15 cellular contexts compared by ENCODE assay signal in the genomic region with DNA sequence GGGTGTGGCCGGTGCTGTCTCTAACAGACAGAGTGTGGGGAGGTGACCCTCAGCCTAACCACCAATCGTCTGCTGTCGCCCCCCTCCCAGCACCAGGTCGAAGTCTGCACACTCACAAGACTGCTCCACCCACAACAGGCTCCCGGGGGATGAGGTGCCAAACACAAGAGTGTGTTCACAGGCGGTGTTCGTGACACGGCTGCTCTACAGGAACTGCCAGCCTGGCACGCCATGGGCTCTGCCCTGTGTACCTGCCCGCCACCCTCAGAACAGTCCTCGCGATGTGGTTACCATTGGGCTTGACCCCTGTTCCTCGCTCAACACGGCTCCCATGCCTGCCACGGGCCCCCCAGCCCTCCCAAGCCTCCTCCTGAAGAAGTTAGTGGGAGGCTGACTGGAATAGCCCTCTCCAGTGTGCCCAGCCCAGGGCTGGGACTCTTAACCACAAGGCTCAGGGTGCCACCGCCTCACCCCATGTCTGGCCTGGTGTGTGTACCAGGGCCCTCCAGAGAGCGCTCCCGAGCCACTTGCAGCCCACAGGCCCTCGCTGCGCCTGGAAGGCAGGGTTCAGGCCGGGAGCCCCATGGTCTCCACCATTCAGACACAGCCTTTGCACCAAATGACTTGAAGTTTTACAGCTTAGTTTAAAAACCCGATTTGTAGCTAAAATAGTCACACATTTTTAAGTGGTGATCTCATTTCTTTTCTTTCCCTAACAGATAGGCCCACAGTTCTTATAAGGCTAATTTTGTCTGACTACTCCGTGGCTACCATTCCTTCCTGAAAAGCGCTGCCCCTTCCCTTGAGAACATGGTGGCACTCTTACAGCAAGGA.
DNase-seq lines count a peak whose midpoint lies in the region; ATAC-seq and TF ChIP-seq lines count a peak whose summit lies in the region.
"Had no signal": no experiment of that assay in that cellular context is flagged by ENCODE, and none has a peak within 500 bp of the region (broad histone marks: within the 10 kb centered on the region; RNA-seq: fewer than 3 reads in every experiment).

No MANE protein-coding gene starts in this region.

- POLR2A ChIA-PET in WTC11 (lab: Charles Lee): no interaction called here

- no peak overlapping the region for H3K4me3 Mint-ChIP-seq in WTC11

- 61 to 64% methylated on average over 24 of the region's 24 CpGs for WGBS in aorta, 2 donors

- H3K27me3 ChIP-seq in aorta (ENCODE audit: control insufficient read depth in 1 of 2, insufficient read depth in 2 of 2, low read length in 1 of 2): no peaks in the 10 kb centered on the region
- H3K27me3 ChIP-seq: ascending aorta, left lung, spleen had no signal

- H3K27me3 Mint-ChIP-seq in WTC11 (ENCODE audit: low read depth): no peaks in the 10 kb centered on the region

- no peaks in the 10 kb centered on the region for H3K36me3 ChIP-seq in aorta (ENCODE audit: control insufficient read depth in 1 of 2, insufficient read depth in 2 of 2, low read length in 1 of 2)

- CTCF ChIA-PET in WTC11 (lab: Charles Lee): interaction anchor here (0.7 to 1.5 kb wide), 4 partner anchors 9 to 334 kb away, joined by 3 to 5 read pairs (median 3); a partner anchor contains a TSS

- H3K9me3 Mint-ChIP-seq in WTC11: peaks cover 6% of the 10 kb centered on the region

- H3K4me3 ChIP-seq in aorta (ENCODE audit: low read length in 2 of 2): no peak overlapping the region
- H3K4me3 ChIP-seq: ascending aorta, left lung, spleen had no signal

- TF ChIP-seq CTCF in WTC11 (IDR thresholded peaks at IDR 0.05): no peak

- no peaks in the 10 kb centered on the region for H3K4me1 ChIP-seq in aorta (ENCODE audit: control insufficient read depth in 1 of 2, insufficient read depth in 2 of 2, low read length in 2 of 2)
- H3K4me1 ChIP-seq: left lung, spleen had no signal

- no peak overlapping the region for H3K27ac Mint-ChIP-seq in WTC11

- peaks cover 4% of the 10 kb centered on the region; the same call in 1 of the 2 replicates for H3K4me1 Mint-ChIP-seq in WTC11

- H3K27ac ChIP-seq in aorta (ENCODE audit: low read depth in 1 of 2, low read length in 2 of 2): peak overlapping the region in 1 of 2 donors; percentile 4
- H3K27ac ChIP-seq: ascending aorta, left lung, spleen had no signal

- intact Hi-C loops in Right ventricle myocardium inferior (cut with DNase I): no loop called here
- intact Hi-C loops in left ventricle myocardium superior (cut with micrococcal nuclease): no loop called here
- intact Hi-C loops in aorta (cut with DNase I): no loop called here

- no peaks in the 10 kb centered on the region for H3K9me3 ChIP-seq in aorta (ENCODE audit: control insufficient read depth, low read length)
- H3K9me3 ChIP-seq: ascending aorta, left lung, spleen had no signal

- DNase-seq in Right ventricle myocardium inferior (ENCODE audit: missing footprints) (peak; percentile 64), left ventricle myocardium superior (no peak), WTC11 (ENCODE audit: low spot score) (peak; percentile 63), iris pigment epithelial cell (ENCODE audit: low read depth) (peak; percentile 5), aorta (peak in 1 of 2 donors; percentile 32), NOMO-1 (lab: John Stamatoyannopoulos, UW; ENCODE audit: unreplicated experiment in 2 of 2) (no peak)
- DNase-seq in activated effector memory CD4-positive, alpha-beta T cell treated with Interleukin-2 at 50 U/mL for 16 hours: no peak
- DNase-seq: DMS79; effector memory CD4-positive, alpha-beta T cell; NCI-H510A; trophoblast cell had no signal

- ATAC-seq in Right ventricle myocardium inferior (no peak), left ventricle myocardium superior (no peak), WTC11 (peak; percentile 87), aorta (ENCODE audit: low FRiP score) (peak; percentile 15), GM21390 (IDR thresholded peaks at IDR 0.05; ENCODE audit: unreplicated experiment) (no peak)
- ATAC-seq: left lung had no signal

- peaks cover under 1% of the 10 kb centered on the region; the same call in 1 of the 2 replicates for H3K36me3 Mint-ChIP-seq in WTC11

TF ChIP-seq in WTC11, 78 proteins besides CTCF, POLR2A, EP300 and RAD21:
- no peak for TF ChIP-seq GRHL2 (CRISPR knock-in tag; IDR thresholded peaks at IDR 0.05; ENCODE audit: insufficient replicate concordance, severe bottlenecking)
- TF ChIP-seq NR1H2 (CRISPR knock-in tag; IDR thresholded peaks at IDR 0.05): no peak
- no peak for TF ChIP-seq MYBL2 (CRISPR knock-in tag; IDR thresholded peaks at IDR 0.05)
- TF ChIP-seq, protein P1, sequence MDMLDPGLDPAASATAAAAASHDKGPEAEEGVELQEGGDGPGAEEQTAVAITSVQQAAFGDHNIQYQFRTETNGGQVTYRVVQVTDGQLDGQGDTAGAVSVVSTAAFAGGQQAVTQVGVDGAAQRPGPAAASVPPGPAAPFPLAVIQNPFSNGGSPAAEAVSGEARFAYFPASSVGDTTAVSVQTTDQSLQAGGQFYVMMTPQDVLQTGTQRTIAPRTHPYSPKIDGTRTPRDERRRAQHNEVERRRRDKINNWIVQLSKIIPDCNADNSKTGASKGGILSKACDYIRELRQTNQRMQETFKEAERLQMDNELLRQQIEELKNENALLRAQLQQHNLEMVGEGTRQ (CRISPR knock-in tag; IDR thresholded peaks at IDR 0.05): no peak
- TF ChIP-seq, protein P2, sequence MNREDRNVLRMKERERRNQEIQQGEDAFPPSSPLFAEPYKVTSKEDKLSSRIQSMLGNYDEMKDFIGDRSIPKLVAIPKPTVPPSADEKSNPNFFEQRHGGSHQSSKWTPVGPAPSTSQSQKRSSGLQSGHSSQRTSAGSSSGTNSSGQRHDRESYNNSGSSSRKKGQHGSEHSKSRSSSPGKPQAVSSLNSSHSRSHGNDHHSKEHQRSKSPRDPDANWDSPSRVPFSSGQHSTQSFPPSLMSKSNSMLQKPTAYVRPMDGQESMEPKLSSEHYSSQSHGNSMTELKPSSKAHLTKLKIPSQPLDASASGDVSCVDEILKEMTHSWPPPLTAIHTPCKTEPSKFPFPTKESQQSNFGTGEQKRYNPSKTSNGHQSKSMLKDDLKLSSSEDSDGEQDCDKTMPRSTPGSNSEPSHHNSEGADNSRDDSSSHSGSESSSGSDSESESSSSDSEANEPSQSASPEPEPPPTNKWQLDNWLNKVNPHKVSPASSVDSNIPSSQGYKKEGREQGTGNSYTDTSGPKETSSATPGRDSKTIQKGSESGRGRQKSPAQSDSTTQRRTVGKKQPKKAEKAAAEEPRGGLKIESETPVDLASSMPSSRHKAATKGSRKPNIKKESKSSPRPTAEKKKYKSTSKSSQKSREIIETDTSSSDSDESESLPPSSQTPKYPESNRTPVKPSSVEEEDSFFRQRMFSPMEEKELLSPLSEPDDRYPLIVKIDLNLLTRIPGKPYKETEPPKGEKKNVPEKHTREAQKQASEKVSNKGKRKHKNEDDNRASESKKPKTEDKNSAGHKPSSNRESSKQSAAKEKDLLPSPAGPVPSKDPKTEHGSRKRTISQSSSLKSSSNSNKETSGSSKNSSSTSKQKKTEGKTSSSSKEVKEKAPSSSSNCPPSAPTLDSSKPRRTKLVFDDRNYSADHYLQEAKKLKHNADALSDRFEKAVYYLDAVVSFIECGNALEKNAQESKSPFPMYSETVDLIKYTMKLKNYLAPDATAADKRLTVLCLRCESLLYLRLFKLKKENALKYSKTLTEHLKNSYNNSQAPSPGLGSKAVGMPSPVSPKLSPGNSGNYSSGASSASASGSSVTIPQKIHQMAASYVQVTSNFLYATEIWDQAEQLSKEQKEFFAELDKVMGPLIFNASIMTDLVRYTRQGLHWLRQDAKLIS (CRISPR knock-in tag; IDR thresholded peaks at IDR 0.05; ENCODE audit: borderline replicate concordance): no peak
- no peak for TF ChIP-seq PRRX2 (CRISPR knock-in tag; IDR thresholded peaks at IDR 0.05)

Comparison
In these comparisons a context has a peak if more than half of its experiments do, and no peak if none do; other contexts are left out.
1. DNase-seq: peak in Right ventricle myocardium inferior (single experiment), WTC11 (single experiment) and iris pigment epithelial cell (single experiment); none in left ventricle myocardium superior (single experiment), activated effector memory CD4-positive, alpha-beta T cell treated with Interleukin-2 at 50 U/mL for 16 hours (single experiment) and NOMO-1 (0 of 2).
2. ATAC-seq: peak in WTC11 (single experiment) and aorta (single experiment); none in Right ventricle myocardium inferior (single experiment), left ventricle myocardium superior (single experiment) and GM21390 (single experiment).